ENCODE assay signal across 1 cellular context in genomic region chr22:47100019-47100418, GRCh38.
TF ChIP-seq lines count a peak whose summit lies in the region.

No MANE protein-coding gene starts in this region.

TF ChIP-seq in GM23338, 12 proteins besides CTCF, POLR2A, EP300 and RAD21 (continued from another document):
- TF ChIP-seq, protein P1, sequence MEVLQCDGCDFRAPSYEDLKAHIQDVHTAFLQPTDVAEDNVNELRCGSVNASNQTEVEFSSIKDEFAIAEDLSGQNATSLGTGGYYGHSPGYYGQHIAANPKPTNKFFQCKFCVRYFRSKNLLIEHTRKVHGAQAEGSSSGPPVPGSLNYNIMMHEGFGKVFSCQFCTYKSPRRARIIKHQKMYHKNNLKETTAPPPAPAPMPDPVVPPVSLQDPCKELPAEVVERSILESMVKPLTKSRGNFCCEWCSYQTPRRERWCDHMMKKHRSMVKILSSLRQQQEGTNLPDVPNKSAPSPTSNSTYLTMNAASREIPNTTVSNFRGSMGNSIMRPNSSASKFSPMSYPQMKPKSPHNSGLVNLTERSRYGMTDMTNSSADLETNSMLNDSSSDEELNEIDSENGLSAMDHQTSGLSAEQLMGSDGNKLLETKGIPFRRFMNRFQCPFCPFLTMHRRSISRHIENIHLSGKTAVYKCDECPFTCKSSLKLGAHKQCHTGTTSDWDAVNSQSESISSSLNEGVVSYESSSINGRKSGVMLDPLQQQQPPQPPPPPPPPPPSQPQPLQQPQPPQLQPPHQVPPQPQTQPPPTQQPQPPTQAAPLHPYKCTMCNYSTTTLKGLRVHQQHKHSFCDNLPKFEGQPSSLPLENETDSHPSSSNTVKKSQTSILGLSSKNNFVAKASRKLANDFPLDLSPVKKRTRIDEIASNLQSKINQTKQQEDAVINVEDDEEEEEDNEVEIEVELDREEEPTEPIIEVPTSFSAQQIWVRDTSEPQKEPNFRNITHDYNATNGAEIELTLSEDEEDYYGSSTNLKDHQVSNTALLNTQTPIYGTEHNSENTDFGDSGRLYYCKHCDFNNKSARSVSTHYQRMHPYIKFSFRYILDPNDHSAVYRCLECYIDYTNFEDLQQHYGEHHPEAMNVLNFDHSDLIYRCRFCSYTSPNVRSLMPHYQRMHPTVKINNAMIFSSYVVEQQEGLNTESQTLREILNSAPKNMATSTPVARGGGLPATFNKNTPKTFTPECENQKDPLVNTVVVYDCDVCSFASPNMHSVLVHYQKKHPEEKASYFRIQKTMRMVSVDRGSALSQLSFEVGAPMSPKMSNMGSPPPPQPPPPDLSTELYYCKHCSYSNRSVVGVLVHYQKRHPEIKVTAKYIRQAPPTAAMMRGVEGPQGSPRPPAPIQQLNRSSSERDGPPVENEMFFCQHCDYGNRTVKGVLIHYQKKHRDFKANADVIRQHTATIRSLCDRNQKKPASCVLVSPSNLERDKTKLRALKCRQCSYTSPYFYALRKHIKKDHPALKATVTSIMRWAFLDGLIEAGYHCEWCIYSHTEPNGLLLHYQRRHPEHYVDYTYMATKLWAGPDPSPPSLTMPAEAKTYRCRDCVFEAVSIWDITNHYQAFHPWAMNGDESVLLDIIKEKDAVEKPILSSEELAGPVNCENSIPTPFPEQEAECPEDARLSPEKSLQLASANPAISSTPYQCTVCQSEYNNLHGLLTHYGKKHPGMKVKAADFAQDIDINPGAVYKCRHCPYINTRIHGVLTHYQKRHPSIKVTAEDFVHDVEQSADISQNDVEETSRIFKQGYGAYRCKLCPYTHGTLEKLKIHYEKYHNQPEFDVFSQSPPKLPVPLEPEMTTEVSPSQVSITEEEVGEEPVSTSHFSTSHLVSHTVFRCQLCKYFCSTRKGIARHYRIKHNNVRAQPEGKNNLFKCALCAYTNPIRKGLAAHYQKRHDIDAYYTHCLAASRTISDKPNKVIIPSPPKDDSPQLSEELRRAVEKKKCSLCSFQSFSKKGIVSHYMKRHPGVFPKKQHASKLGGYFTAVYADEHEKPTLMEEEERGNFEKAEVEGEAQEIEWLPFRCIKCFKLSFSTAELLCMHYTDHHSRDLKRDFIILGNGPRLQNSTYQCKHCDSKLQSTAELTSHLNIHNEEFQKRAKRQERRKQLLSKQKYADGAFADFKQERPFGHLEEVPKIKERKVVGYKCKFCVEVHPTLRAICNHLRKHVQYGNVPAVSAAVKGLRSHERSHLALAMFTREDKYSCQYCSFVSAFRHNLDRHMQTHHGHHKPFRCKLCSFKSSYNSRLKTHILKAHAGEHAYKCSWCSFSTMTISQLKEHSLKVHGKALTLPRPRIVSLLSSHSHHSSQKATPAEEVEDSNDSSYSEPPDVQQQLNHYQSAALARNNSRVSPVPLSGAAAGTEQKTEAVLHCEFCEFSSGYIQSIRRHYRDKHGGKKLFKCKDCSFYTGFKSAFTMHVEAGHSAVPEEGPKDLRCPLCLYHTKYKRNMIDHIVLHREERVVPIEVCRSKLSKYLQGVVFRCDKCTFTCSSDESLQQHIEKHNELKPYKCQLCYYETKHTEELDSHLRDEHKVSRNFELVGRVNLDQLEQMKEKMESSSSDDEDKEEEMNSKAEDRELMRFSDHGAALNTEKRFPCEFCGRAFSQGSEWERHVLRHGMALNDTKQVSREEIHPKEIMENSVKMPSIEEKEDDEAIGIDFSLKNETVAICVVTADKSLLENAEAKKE (CRISPR knock-in tag; IDR thresholded peaks at IDR 0.05), result no peak
- TF ChIP-seq CREB1 (CRISPR knock-in tag; IDR thresholded peaks at IDR 0.05; ENCODE audit: low read depth) (no peak), ETS1 (IDR thresholded peaks at IDR 0.05) (no peak), ZNF331 (CRISPR knock-in tag; IDR thresholded peaks at IDR 0.05; ENCODE audit: low read depth) (no peak), REST (IDR thresholded peaks at IDR 0.05; ENCODE audit: unreplicated experiment) (no peak)
